Comparison of ENCODE assay signal across 16 cellular contexts in the genomic region with DNA sequence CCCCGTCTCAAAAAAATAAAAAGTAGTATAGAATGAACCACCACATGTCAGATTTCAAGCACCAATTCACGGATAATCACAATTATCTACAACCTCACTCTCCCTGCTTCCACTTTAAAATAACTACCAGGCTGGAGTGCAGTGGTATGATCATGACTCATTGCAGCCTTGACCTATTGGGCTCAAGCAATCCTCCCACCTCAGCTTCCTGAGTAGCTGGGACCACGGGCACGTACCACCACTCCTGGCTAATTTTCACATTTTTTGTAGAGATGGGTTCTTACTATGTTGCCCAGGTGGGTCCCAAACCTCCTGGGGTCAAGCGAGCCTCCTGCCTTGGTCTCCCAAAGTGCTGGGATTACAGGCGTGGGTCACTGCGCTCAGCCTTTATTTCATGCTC. TPM values are rescaled to one million over a fixed set of nuclear protein-coding genes. Genes with fewer than 3 reads are reported as not detected.
DNase-seq lines count a peak whose midpoint lies in the region; ATAC-seq and TF ChIP-seq lines count a peak whose summit lies in the region.
"Had no signal": no experiment of that assay in that cellular context is flagged by ENCODE, and none has a peak within 500 bp of the region (broad histone marks: within the 10 kb centered on the region; RNA-seq: fewer than 3 reads in every experiment).

No MANE protein-coding gene starts in this region.

- intact Hi-C loops in PC-3 (cut with micrococcal nuclease) (no loop called here), natural killer cell (cut with micrococcal nuclease) (no loop called here)

- H3K4me1 Mint-ChIP-seq in T-helper 17 cell (peaks cover 7% of the 10 kb centered on the region), natural killer cell (peaks cover 18 to 19% of the 10 kb centered on the region in 2 donors)

- H3K27ac Mint-ChIP-seq in T-helper 17 cell (no peak overlapping the region), natural killer cell (no peak overlapping the region)
- H3K27ac Mint-ChIP-seq: activated CD4-positive, alpha-beta memory T cell treated with anti-CD3 and anti-CD28 coated beads for 36 hours had no signal

- DNase-seq in Caki2 (ENCODE audit: low read depth) (peak; percentile 66), PC-3 (peak; percentile 36), dermis blood vessel endothelial cell (peak; percentile 60), renal cortical epithelial cell (ENCODE audit: low read depth) (peak; percentile 84), T-helper 17 cell (no peak), substantia nigra (lab: John Stamatoyannopoulos, UW) (no peak), hypothalamus (lab: John Stamatoyannopoulos, UW) (no peak), natural killer cell (no peak)
- DNase-seq: activated CD4-positive, alpha-beta memory T cell treated with anti-CD3 and anti-CD28 coated beads for 36 hours; effector CD8-positive, alpha-beta T cell; mucosa of descending colon; NCI-H187; T-helper 2 cell had no signal

- H3K9me3 ChIP-seq in PC-3 (ENCODE audit: low read length) (no peaks in the 10 kb centered on the region), T-helper 17 cell (ENCODE audit: control insufficient read depth, low read length, poor library complexity, severe bottlenecking) (no peaks in the 10 kb centered on the region)
- H3K9me3 ChIP-seq: mucosa of descending colon had no signal

- in situ Hi-C loops in Caki2 (cut with HindIII; ENCODE audit: low pct_unique_long_range_greater_than_20kb, low sequenced_read_pairs): no loop called here

- no peaks in the 10 kb centered on the region for H3K36me3 Mint-ChIP-seq in T-helper 17 cell (ENCODE audit: low read depth)
- H3K36me3 Mint-ChIP-seq in natural killer cell: no peaks in the 10 kb centered on the region
- H3K36me3 Mint-ChIP-seq: activated CD4-positive, alpha-beta memory T cell treated with anti-CD3 and anti-CD28 coated beads for 36 hours; activated naive CD4-positive, alpha-beta T cell treated with anti-CD3 and anti-CD28 coated beads, Interleukin-2, amount 50 U/mL, for 72 hours had no signal

- BruUV-seq in PC-3 (replicated peaks; lab: Mats Ljungman, UMichigan): no TSS peak

- H3K9me3 Mint-ChIP-seq in natural killer cell: no peaks in the 10 kb centered on the region
- H3K9me3 Mint-ChIP-seq: activated CD4-positive, alpha-beta memory T cell treated with anti-CD3 and anti-CD28 coated beads for 36 hours; activated naive CD4-positive, alpha-beta T cell treated with anti-CD3 and anti-CD28 coated beads, Interleukin-2, amount 50 U/mL, for 72 hours had no signal

- H3K4me3 Mint-ChIP-seq in T-helper 17 cell: no peak overlapping the region
- no peak overlapping the region for H3K4me3 Mint-ChIP-seq in natural killer cell
- H3K4me3 Mint-ChIP-seq: activated CD4-positive, alpha-beta memory T cell treated with anti-CD3 and anti-CD28 coated beads for 36 hours had no signal

- peaks cover 38% of the 10 kb centered on the region for H3K4me1 ChIP-seq in PC-3 (ENCODE audit: insufficient read depth, low read length)

- no peak for TF ChIP-seq CTCF in PC-3 (conservative IDR thresholded peaks at IDR 0.05; ENCODE audit: low read depth, low read length)
- no peak for TF ChIP-seq CTCF in natural killer cell (IDR thresholded peaks at IDR 0.05)

- ATAC-seq in PC-3 (no peak), T-helper 17 cell (no peak), natural killer cell (no peak)

- H4K20me1 ChIP-seq in PC-3 (ENCODE audit: low read length): no peaks in the 10 kb centered on the region

- H3K9me2 ChIP-seq in PC-3 (replicated peaks; ENCODE audit: low read length): no peaks in the 10 kb centered on the region

- H3K79me2 ChIP-seq in PC-3 (ENCODE audit: low read length): no peaks in the 10 kb centered on the region

- no peaks in the 10 kb centered on the region for H3K27me3 ChIP-seq in PC-3 (ENCODE audit: low read length)

- no peak overlapping the region; the same call in 1 of the 2 replicates for H3K9ac ChIP-seq in PC-3 (ENCODE audit: low read length)

- POLR2A ChIA-PET in PC-3 (lab: Charles Lee; ENCODE audit: unreplicated experiment): no interaction called here

- H3K27ac ChIP-seq in PC-3 (ENCODE audit: low read length) (peak overlapping the region; percentile 87), substantia nigra (ENCODE audit: low read depth, low read length, poor library complexity, severe bottlenecking) (no peak overlapping the region)

- H3K4me2 ChIP-seq in PC-3 (ENCODE audit: low read length): peak overlapping the region; percentile 43; the same call in 1 of the 2 replicates

- H2AFZ ChIP-seq in PC-3 (ENCODE audit: low read length): no peak overlapping the region

- H3K4me3 ChIP-seq in PC-3 (ENCODE audit: low read length): no peak overlapping the region
- H3K4me3 ChIP-seq: mucosa of descending colon had no signal

- H3F3A ChIP-seq in PC-3 (ENCODE audit: low read length, unreplicated experiment): no peaks in the 10 kb centered on the region

- H3K27me3 Mint-ChIP-seq in T-helper 17 cell (no peaks in the 10 kb centered on the region), natural killer cell (ENCODE audit: low read depth in 2 of 2) (no peaks in the 10 kb centered on the region)
- H3K27me3 Mint-ChIP-seq: activated CD4-positive, alpha-beta memory T cell treated with anti-CD3 and anti-CD28 coated beads for 36 hours had no signal

- H3K36me3 ChIP-seq in PC-3 (ENCODE audit: low read depth, low read length): peaks cover 14% of the 10 kb centered on the region

- CTCF ChIA-PET in PC-3 (lab: Charles Lee): no interaction called here

RNA-seq across cellular contexts. Expression of gene LDHAL6B, which starts 38.1 kb away (rescaled TPM):
- not detected in 2 replicates for total RNA-seq in Caki2 (2014; rRNA removed; shearing (Covaris generic); ENCODE audit: low replicate concordance)
- not detected in 2 replicates for total RNA-seq in PC-3 (2014; rRNA removed)
- total RNA-seq in dermis blood vessel endothelial cell: not detected in 2 replicates
- not detected in 2 replicates for total RNA-seq in renal cortical epithelial cell
- total RNA-seq in T-helper 17 cell: not detected
- total RNA-seq in natural killer cell: not detected
- total RNA-seq: activated CD4-positive, alpha-beta memory T cell treated with anti-CD3 and anti-CD28 coated beads for 36 hours; activated naive CD4-positive, alpha-beta T cell treated with anti-CD3 and anti-CD28 coated beads, Interleukin-2, amount 50 U/mL, for 72 hours; HT-29; mucosa of descending colon; urinary bladder had no signal

Comparison
In these comparisons a context has a peak if more than half of its experiments do, and no peak if none do; other contexts are left out.
1. DNase-seq: peak in Caki2 (single experiment), PC-3 (single experiment), dermis blood vessel endothelial cell (single experiment) and renal cortical epithelial cell (single experiment); none in T-helper 17 cell (0 of 3), substantia nigra (0 of 49), hypothalamus (0 of 51) and natural killer cell (single experiment).